In genomic region chr9:68389558-68389957, GRCh38 we compare ENCODE assay signal across 10 cellular contexts. TPM values are rescaled to one million over a fixed set of nuclear protein-coding genes. Genes with fewer than 3 reads are reported as not detected.
DNase-seq lines count a peak whose midpoint lies in the region; ATAC-seq, FAIRE-seq and TF ChIP-seq lines count a peak whose summit lies in the region.
"Not testable (repeated sequence)": the region's sequence is repeated elsewhere in the genome, so short reads cannot be mapped to it uniquely, and the experiment has no call there.
"Had no signal": no experiment of that assay in that cellular context is flagged by ENCODE, and none has a peak within 500 bp of the region (broad histone marks: within the 10 kb centered on the region; RNA-seq: fewer than 3 reads in every experiment).

No MANE protein-coding gene starts in this region.

- H4K91ac ChIP-seq in IMR-90 (ENCODE audit: insufficient read depth, low read depth, low read length), result not testable (repeated sequence)

- intact Hi-C loops in IMR-90 (cut with micrococcal nuclease), result not testable (repeated sequence)

- H3K27me3 ChIP-seq in IMR-90 (ENCODE audit: control insufficient read depth, insufficient read depth, low read length); bronchial epithelial cell (ENCODE audit: control insufficient read depth, insufficient read depth, low read length); rectal smooth muscle tissue (ENCODE audit: control insufficient read depth, insufficient read depth, low read length): not testable (repeated sequence)

- not testable (repeated sequence) for TF ChIP-seq CTCF in A549 (IDR thresholded peaks at IDR 0.05); IMR-90 (conservative IDR thresholded peaks at IDR 0.05; ENCODE audit: low read depth, low read length); bronchial epithelial cell (IDR thresholded peaks at IDR 0.05; ENCODE audit: insufficient read depth, low read length, severe bottlenecking); epithelial cell of esophagus (IDR thresholded peaks at IDR 0.05; ENCODE audit: insufficient read depth, low read depth, low read length, missing control alignments)

- H3K9ac ChIP-seq in IMR-90 (ENCODE audit: low read depth, low read length); rectal smooth muscle tissue (ENCODE audit: low read length): not testable (repeated sequence)

- H2BK20ac ChIP-seq in IMR-90 (ENCODE audit: low read depth, low read length), result not testable (repeated sequence)

- H3K27ac ChIP-seq in A549; IMR-90 (ENCODE audit: insufficient read depth, low read length): not testable (repeated sequence)
- H3K27ac ChIP-seq in rectal smooth muscle tissue (ENCODE audit: low read depth, low read length), result peak overlapping the region; percentile 14

- H3K56ac ChIP-seq in IMR-90 (ENCODE audit: extremely low read depth, insufficient read depth, low read length), result not testable (repeated sequence)

- H3K36me3 ChIP-seq in IMR-90 (ENCODE audit: control insufficient read depth, insufficient read depth, low read length); bronchial epithelial cell (ENCODE audit: control insufficient read depth, insufficient read depth, low read length); rectal smooth muscle tissue (ENCODE audit: control insufficient read depth, insufficient read depth, low read length): not testable (repeated sequence)

- dilution Hi-C loops in IMR-90 (cut with HindIII; ENCODE audit: low sequenced_read_pairs, unreplicated experiment), result not testable (repeated sequence)

- H3K4me2 ChIP-seq in A549; IMR-90 (ENCODE audit: low read depth, low read length): not testable (repeated sequence)

- not testable (repeated sequence) for H3K4ac ChIP-seq in IMR-90 (ENCODE audit: low read depth, low read length)

- H3K9me3 ChIP-seq in A549; IMR-90 (ENCODE audit: control insufficient read depth, insufficient read depth, low read length): not testable (repeated sequence)

- POLR2A ChIA-PET in A549 (lab: Yijun Ruan, JAX); IMR-90 (lab: Charles Lee; ENCODE audit: unreplicated experiment): not testable (repeated sequence)

- FAIRE-seq in A549 (lab: Jason Lieb, UNC); bronchial epithelial cell (lab: Jason Lieb, UNC): not testable (repeated sequence)

- not testable (repeated sequence) for ATAC-seq in A549; IMR-90 (ENCODE audit: low read depth)

- H3K4me3 ChIP-seq in A549; IMR-90 (ENCODE audit: insufficient read depth, low read depth, low read length); bronchial epithelial cell (ENCODE audit: low read depth, low read length); epithelial cell of esophagus (ENCODE audit: low read length); rectal smooth muscle tissue (ENCODE audit: low read length): not testable (repeated sequence)

- WGBS in A549 (ENCODE audit: missing lambda C conversion rate), result 5% methylated on average over 4 of the region's 4 CpGs
- WGBS in IMR-90 (ENCODE audit: extremely low coverage in 2 of 2, insufficient read length in 1 of 2), 2 experiments, result no CpG with 5 or more reads among the region's 4 CpGs

- H2AK9ac ChIP-seq in IMR-90 (replicated peaks; ENCODE audit: low read depth, low read length, poor library complexity), result not testable (repeated sequence)

- H2BK120ac ChIP-seq in IMR-90 (ENCODE audit: low read depth, low read length), result not testable (repeated sequence)

- not testable (repeated sequence) for H3K79me1 ChIP-seq in IMR-90 (ENCODE audit: low read depth in 1 of 2, low read length in 2 of 2)

- TF ChIP-seq RAD21 in A549 (conservative IDR thresholded peaks at IDR 0.05 in 1 of 2, IDR thresholded peaks at IDR 0.05 in 1 of 2); IMR-90 (IDR thresholded peaks at IDR 0.05; ENCODE audit: low read length): not testable (repeated sequence)

- not testable (repeated sequence) for H3K14ac ChIP-seq in IMR-90 (replicated peaks; ENCODE audit: low read depth, low read length)

- DNase-seq in A549 (ENCODE audit: low read depth in 1 of 2, low spot score in 1 of 2); IMR-90: not testable (repeated sequence)
- DNase-seq in bronchial epithelial cell (ENCODE audit: low read depth), result peak; percentile 7
- peak; percentile 2 for DNase-seq in epithelial cell of esophagus (ENCODE audit: low read depth)

- not testable (repeated sequence) for H4K20me1 ChIP-seq in IMR-90 (ENCODE audit: insufficient read depth, low read length)

- H3K18ac ChIP-seq in IMR-90 (ENCODE audit: low read depth, low read length), result not testable (repeated sequence)

- H2BK15ac ChIP-seq in IMR-90 (ENCODE audit: low read depth, low read length), result not testable (repeated sequence)

- in situ Hi-C loops in IMR-90 (cut with MboI; ENCODE audit: low sequenced_read_pairs), result not testable (repeated sequence)

- H4K8ac ChIP-seq in IMR-90 (ENCODE audit: low read depth in 2 of 2, low read length in 2 of 2), result not testable (repeated sequence)

- not testable (repeated sequence) for H3K23ac ChIP-seq in IMR-90 (ENCODE audit: low read depth, low read length)

- not testable (repeated sequence) for H4K5ac ChIP-seq in IMR-90 (ENCODE audit: low read depth, low read length)

- not testable (repeated sequence) for TF ChIP-seq POLR2A in A549 (IDR thresholded peaks at IDR 0.05; ENCODE audit: low read length); IMR-90 (IDR thresholded peaks at IDR 0.05; ENCODE audit: low read depth, low read length)

- not testable (repeated sequence) for H2AK5ac ChIP-seq in IMR-90 (ENCODE audit: low read depth, low read length)

- not testable (repeated sequence) for TF ChIP-seq EP300 in A549 (IDR thresholded peaks at IDR 0.05)

- not testable (repeated sequence) for H2BK5ac ChIP-seq in IMR-90 (ENCODE audit: low read depth, low read length, poor library complexity, severe bottlenecking)

- not testable (repeated sequence) for H2AFZ ChIP-seq in IMR-90 (replicated peaks; ENCODE audit: low read length, poor library complexity)

- CTCF ChIA-PET in A549 (lab: Yijun Ruan, JAX); IMR-90 (lab: Yijun Ruan, JAX): not testable (repeated sequence)

- not testable (repeated sequence) for H3K9me1 ChIP-seq in IMR-90 (ENCODE audit: insufficient read depth, low read length)

- not testable (repeated sequence) for BruUV-seq in IMR-90 (replicated peaks; lab: Mats Ljungman, UMichigan)

- H3K4me1 ChIP-seq in A549; IMR-90 (ENCODE audit: control insufficient read depth, insufficient read depth, low read length); rectal smooth muscle tissue (ENCODE audit: control insufficient read depth, insufficient read depth, low read length): not testable (repeated sequence)

TF ChIP-seq in A549, 52 proteins besides CTCF, POLR2A, EP300 and RAD21:
- TF ChIP-seq MAFK (IDR thresholded peaks at IDR 0.05; ENCODE audit: partially characterized antibody), result peak; percentile 25

TF ChIP-seq in IMR-90, 13 proteins besides CTCF, POLR2A, EP300 and RAD21:
- 0 out of 2 replicates have a peak, but pooled peaks have one; percentile 43 for TF ChIP-seq NFE2L2 (IDR thresholded peaks at IDR 0.05; ENCODE audit: low read depth, low read length)

RNA-seq across cellular contexts. Expression of gene PGM5, which starts 33.1 kb away (rescaled TPM):
- polyA plus RNA-seq in A549 (2011; rRNA removed), result 0.17 and 0.18 TPM in 2 replicates
- polyA plus RNA-seq in A549 (2012; cell fraction: cytosol; rRNA removed), result 0.01 and 0.03 TPM in 2 replicates
- 0.05 TPM in 1 of 2 replicates, not detected in the other for polyA plus RNA-seq in A549 (2012; cell fraction: nucleus; rRNA removed)
- not detected in 3 replicates for polyA plus RNA-seq in A549 (2017; fragmentation: RNase III; extraction: RNeasy Plus Mini Kit Qiagen cat#74134 plus additional on column Dnase treatment)
- 0.10 and 0.45 TPM in 2 replicates for polyA minus RNA-seq in A549 (2011; rRNA and poly(A)+ RNA removed)
- total RNA-seq in IMR-90 (2012; rRNA removed), result 12.8 and 14.7 TPM in 2 replicates
- 7.4 and 8.3 TPM in 2 replicates for polyA plus RNA-seq in IMR-90 (2012; rRNA removed)
- polyA plus RNA-seq in IMR-90 (2012; cell fraction: cytosol; rRNA removed), result 6.7 and 7.3 TPM in 2 replicates
- 2.3 and 5.2 TPM in 2 replicates for polyA plus RNA-seq in IMR-90 (2012; cell fraction: nucleus; rRNA removed; ENCODE audit: low replicate concordance)
- total RNA-seq in bronchial epithelial cell, result under 0.01 TPM in 1 of 2 replicates, not detected in the other
- total RNA-seq: A172; A673; CD4-positive, alpha-beta memory T cell; CD4-positive, CD25-positive, alpha-beta regulatory T cell; CD8-positive, alpha-beta memory T cell had no signal
- polyA plus RNA-seq: CD4-positive, alpha-beta memory T cell; CD4-positive, CD25-positive, alpha-beta regulatory T cell; CD8-positive, alpha-beta memory T cell had no signal

Comparison
In these comparisons a context has a peak if more than half of its experiments do, and no peak if none do; other contexts are left out.
1. RNA of gene PGM5, which starts 33.1 kb away (total RNA-seq): 12.8 to 14.7 TPM in IMR-90; under 0.01 TPM in bronchial epithelial cell; every median in the first group is over 10 times any median in the second.